Comparison of ENCODE assay signal across 16 cellular contexts in the genomic region with DNA sequence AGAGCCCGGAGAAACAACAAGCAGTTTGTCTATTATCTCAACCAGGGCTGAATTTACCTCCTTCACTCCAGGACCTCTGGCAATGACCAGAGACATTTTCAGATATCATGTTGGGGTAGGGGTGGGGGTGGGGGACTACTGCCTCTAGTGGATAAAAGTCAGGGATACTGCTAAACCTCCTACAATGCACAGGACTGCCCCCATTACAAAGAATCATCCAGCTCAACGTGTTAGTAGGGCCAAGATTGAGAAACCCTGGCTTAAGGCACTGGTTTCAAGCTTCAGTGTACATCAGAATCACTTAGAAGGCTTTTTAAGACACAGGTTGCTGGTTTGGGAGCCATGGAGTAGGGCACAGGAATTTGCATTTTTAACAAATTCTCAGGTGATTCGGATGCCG.
DNase-seq lines count a peak whose midpoint lies in the region; ATAC-seq, FAIRE-seq and TF ChIP-seq lines count a peak whose summit lies in the region.
"Had no signal": no experiment of that assay in that cellular context is flagged by ENCODE, and none has a peak within 500 bp of the region (broad histone marks: within the 10 kb centered on the region; RNA-seq: fewer than 3 reads in every experiment).

No MANE protein-coding gene starts in this region.

- H3K27me3 ChIP-seq in neural progenitor cell = no peaks in the 10 kb centered on the region
- H3K27me3 ChIP-seq: heart right ventricle had no signal

- peak overlapping the region; percentile 51 for H3K4me2 ChIP-seq in neural progenitor cell

- no peak for TF ChIP-seq POLR2A in GM12891 (IDR thresholded peaks at IDR 0.05; ENCODE audit: low read depth, low read length)

- H3K36me3 Mint-ChIP-seq in dendritic cell treated with granulocyte-macrophage colony-stimulating factor and Interleukin-4, amounts not matched to agents 40 ng/mL and 50 ng/mL, for 4 days (ENCODE audit: low read depth) = peaks cover 6% of the 10 kb centered on the region
- H3K36me3 Mint-ChIP-seq in neural progenitor cell = peaks cover 21% of the 10 kb centered on the region
- H3K36me3 Mint-ChIP-seq: natural killer cell had no signal

- DNase-seq in NCI-H146 (lab: John Stamatoyannopoulos, UW) (peak; percentile 32), NCI-H146 treated with DMSO at 0.1 percent for 48 hours (lab: John Stamatoyannopoulos, UW; ENCODE audit: unreplicated experiment) (no peak), neural progenitor cell (ENCODE audit: low spot score) (peak; percentile 16), NCI-H187 (lab: John Stamatoyannopoulos, UW) (no peak), GM12891 (ENCODE audit: insufficient read length, low spot score) (no peak)
- DNase-seq in activated CD4-positive, alpha-beta T cell treated with anti-CD3 and anti-CD28 coated beads, Interleukin-2, amount 50 U/mL, for 48 hours = no peak
- DNase-seq: activated CD4-positive, alpha-beta memory T cell treated with anti-CD3 and anti-CD28 coated beads, Interleukin-2, amount 10 ng/mL, durations not matched to agents 7 days and 5 days; activated gamma-delta T cell; CD4-positive, alpha-beta memory T cell; natural killer cell had no signal

- peaks cover 6% of the 10 kb centered on the region for H3K27me3 Mint-ChIP-seq in dendritic cell treated with granulocyte-macrophage colony-stimulating factor and Interleukin-4, amounts not matched to agents 40 ng/mL and 50 ng/mL, for 4 days
- no peaks in the 10 kb centered on the region for H3K27me3 Mint-ChIP-seq in neural progenitor cell (ENCODE audit: insufficient read depth, low read depth)

- H3K4me3 Mint-ChIP-seq in dendritic cell treated with granulocyte-macrophage colony-stimulating factor and Interleukin-4, amounts not matched to agents 40 ng/mL and 50 ng/mL, for 4 days = no peak overlapping the region
- H3K4me3 Mint-ChIP-seq in neural progenitor cell = no peak overlapping the region
- H3K4me3 Mint-ChIP-seq: activated CD4-positive, alpha-beta memory T cell treated with anti-CD3 and anti-CD28 coated beads, Interleukin-2, amount 10 ng/mL, durations not matched to agents 7 days and 5 days; CD4-positive, alpha-beta memory T cell; natural killer cell had no signal

- H3K4me1 ChIP-seq in neural progenitor cell = peaks cover 22% of the 10 kb centered on the region

- ATAC-seq in HG03159 (IDR thresholded peaks at IDR 0.05; ENCODE audit: unreplicated experiment) = peak; percentile 23
- ATAC-seq: natural killer cell had no signal

- no peak overlapping the region for H3K4me3 ChIP-seq in neural progenitor cell
- H3K4me3 ChIP-seq: heart right ventricle had no signal

- H3K9ac ChIP-seq in neural progenitor cell = no peak overlapping the region

- intact Hi-C loops in dendritic cell treated with granulocyte-macrophage colony-stimulating factor and Interleukin-4, amounts not matched to agents 40 ng/mL and 50 ng/mL, for 4 days (cut with micrococcal nuclease) = no loop called here

- peak; percentile 39 for TF ChIP-seq CTCF in neural progenitor cell (IDR thresholded peaks at IDR 0.05)

- FAIRE-seq in GM12891 (lab: Jason Lieb, UNC) = no peak
- FAIRE-seq: GM18507, HTR-8/SVneo had no signal

- H3K4me1 Mint-ChIP-seq in dendritic cell treated with granulocyte-macrophage colony-stimulating factor and Interleukin-4, amounts not matched to agents 40 ng/mL and 50 ng/mL, for 4 days (ENCODE audit: low read depth) = peaks cover 5% of the 10 kb centered on the region
- H3K4me1 Mint-ChIP-seq in neural progenitor cell = peaks cover 9% of the 10 kb centered on the region
- H3K4me1 Mint-ChIP-seq: CD4-positive, alpha-beta memory T cell; natural killer cell had no signal

- no peaks in the 10 kb centered on the region for H3K79me2 ChIP-seq in neural progenitor cell (ENCODE audit: low read depth)

- H2AFZ ChIP-seq in neural progenitor cell (replicated peaks) = no peak overlapping the region

- peak overlapping the region; percentile 41 for H3K27ac Mint-ChIP-seq in dendritic cell treated with granulocyte-macrophage colony-stimulating factor and Interleukin-4, amounts not matched to agents 40 ng/mL and 50 ng/mL, for 4 days
- no peak overlapping the region for H3K27ac Mint-ChIP-seq in neural progenitor cell
- H3K27ac Mint-ChIP-seq: activated CD4-positive, alpha-beta memory T cell treated with anti-CD3 and anti-CD28 coated beads, Interleukin-2, amount 10 ng/mL, durations not matched to agents 7 days and 5 days; CD4-positive, alpha-beta memory T cell; natural killer cell had no signal

- H3K27ac ChIP-seq in neural progenitor cell = peak overlapping the region; percentile 70
- H3K27ac ChIP-seq: 22Rv1, heart right ventricle had no signal

- peaks cover 24% of the 10 kb centered on the region for H3F3A ChIP-seq in neural progenitor cell (ENCODE audit: low read depth)

- H3K9me3 Mint-ChIP-seq in dendritic cell treated with granulocyte-macrophage colony-stimulating factor and Interleukin-4, amounts not matched to agents 40 ng/mL and 50 ng/mL, for 4 days = peaks cover 17% of the 10 kb centered on the region
- H3K9me3 Mint-ChIP-seq in neural progenitor cell = peaks cover 8% of the 10 kb centered on the region
- H3K9me3 Mint-ChIP-seq: activated CD4-positive, alpha-beta memory T cell treated with anti-CD3 and anti-CD28 coated beads, Interleukin-2, amount 10 ng/mL, durations not matched to agents 7 days and 5 days; natural killer cell had no signal

- H4K20me1 ChIP-seq in neural progenitor cell (ENCODE audit: low read depth) = peaks cover 4% of the 10 kb centered on the region

- no peaks in the 10 kb centered on the region for H3K9me3 ChIP-seq in neural progenitor cell (ENCODE audit: low read depth)
- H3K9me3 ChIP-seq: heart right ventricle had no signal

- H3K36me3 ChIP-seq in neural progenitor cell = no peaks in the 10 kb centered on the region
- H3K36me3 ChIP-seq: heart right ventricle had no signal

TF ChIP-seq in GM12891, 5 proteins besides CTCF, POLR2A, EP300 and RAD21:
- TF ChIP-seq SPI1 (IDR thresholded peaks at IDR 0.05; ENCODE audit: low read depth, low read length) (no peak), POU2F2 (IDR thresholded peaks at IDR 0.05; ENCODE audit: low read depth, low read length) (no peak), POLR2AphosphoS5 (IDR thresholded peaks at IDR 0.05; ENCODE audit: low read depth, low read length) (no peak), TAF1 (IDR thresholded peaks at IDR 0.05; ENCODE audit: low read depth, low read length) (no peak), PAX5 (IDR thresholded peaks at IDR 0.05; ENCODE audit: insufficient read depth, low read length, severe bottlenecking) (no peak)

Comparison
In these comparisons a context has a peak if more than half of its experiments do, and no peak if none do; other contexts are left out.
1. DNase-seq: peak in NCI-H146 (single experiment) and neural progenitor cell (single experiment); none in NCI-H146 treated with DMSO at 0.1 percent for 48 hours (single experiment), NCI-H187 (0 of 2), activated CD4-positive, alpha-beta T cell treated with anti-CD3 and anti-CD28 coated beads, Interleukin-2, amount 50 U/mL, for 48 hours (0 of 2) and GM12891 (single experiment).